In genomic region chr4:8045909-8046308, GRCh38 we compare ENCODE assay signal across 28 cellular contexts.
DNase-seq lines count a peak whose midpoint lies in the region; ATAC-seq, FAIRE-seq and TF ChIP-seq lines count a peak whose summit lies in the region.
"Had no signal": no experiment of that assay in that cellular context is flagged by ENCODE, and none has a peak within 500 bp of the region (broad histone marks: within the 10 kb centered on the region; RNA-seq: fewer than 3 reads in every experiment).

No MANE protein-coding gene starts in this region.

- H3K27ac ChIP-seq in BLaER1 = peak overlapping the region; percentile 30; the same call in 1 of the 2 replicates
- H3K27ac ChIP-seq in GM23338 (ENCODE audit: low read depth) = no peak overlapping the region
- H3K27ac ChIP-seq: ascending aorta, heart right ventricle, lower lobe of right lung, ovary, tibial nerve had no signal

- H3K9me3 Mint-ChIP-seq in GM23338 = peaks cover 4% of the 10 kb centered on the region; the same call in 1 of the 3 replicates
- H3K9me3 Mint-ChIP-seq: activated CD8-positive, alpha-beta T cell treated with anti-CD3 and anti-CD28 coated beads for 36 hours; activated naive CD8-positive, alpha-beta T cell treated with anti-CD3 and anti-CD28 coated beads for 36 hours; effector memory CD8-positive, alpha-beta T cell; natural killer cell had no signal

- H3K4me2 ChIP-seq in BLaER1 (peak overlapping the region; percentile 96), GM23338 (no peak overlapping the region)

- H3K4me3 ChIP-seq in BLaER1 (no peak overlapping the region), GM23338 (no peak overlapping the region)
- H3K4me3 ChIP-seq: ascending aorta, GM12878, heart right ventricle, lower lobe of right lung, ovary, tibial nerve had no signal

- no peaks in the 10 kb centered on the region for H3K27me3 ChIP-seq in BLaER1
- H3K27me3 ChIP-seq in GM23338 (ENCODE audit: insufficient read depth) = no peaks in the 10 kb centered on the region
- H3K27me3 ChIP-seq: ascending aorta, BE2C, ovary, tibial nerve had no signal

- H3K4me1 Mint-ChIP-seq in GM23338 = peaks cover 44% of the 10 kb centered on the region
- H3K4me1 Mint-ChIP-seq: activated naive CD8-positive, alpha-beta T cell treated with anti-CD3 and anti-CD28 coated beads for 36 hours had no signal

- intact Hi-C loops in left colon (cut with DNase I, micrococcal nuclease) = no loop called here

- peaks cover 22% of the 10 kb centered on the region for H3K27me3 Mint-ChIP-seq in GM23338 (ENCODE audit: insufficient read depth, low read depth, poor library complexity)
- H3K27me3 Mint-ChIP-seq: activated CD8-positive, alpha-beta T cell treated with anti-CD3 and anti-CD28 coated beads for 36 hours had no signal

- H3K36me3 ChIP-seq in BLaER1 = no peaks in the 10 kb centered on the region
- no peaks in the 10 kb centered on the region for H3K36me3 ChIP-seq in GM23338 (ENCODE audit: insufficient read depth)
- H3K36me3 ChIP-seq: BE2C, heart right ventricle, lower lobe of right lung, ovary had no signal

- peaks cover 1% of the 10 kb centered on the region; the same call in 1 of the 2 replicates for H4K20me1 ChIP-seq in BLaER1
- no peaks in the 10 kb centered on the region for H4K20me1 ChIP-seq in GM23338 (replicated peaks; ENCODE audit: insufficient read depth)

- no peaks in the 10 kb centered on the region for H3K9me3 ChIP-seq in BLaER1
- H3K9me3 ChIP-seq: ascending aorta, BE2C, heart right ventricle, lower lobe of right lung, ovary, tibial nerve had no signal

- H3K36me3 Mint-ChIP-seq in GM23338 (ENCODE audit: low read depth) = peaks cover 2% of the 10 kb centered on the region; the same call in 2 of the 3 replicates
- H3K36me3 Mint-ChIP-seq: activated naive CD8-positive, alpha-beta T cell treated with anti-CD3 and anti-CD28 coated beads for 36 hours; natural killer cell had no signal

- peaks cover 100% of the 10 kb centered on the region for H3K4me1 ChIP-seq in BLaER1
- H3K4me1 ChIP-seq in GM23338 (ENCODE audit: insufficient read depth) = peaks cover 16% of the 10 kb centered on the region

- H3K79me2 ChIP-seq in GM23338 (replicated peaks; ENCODE audit: insufficient read depth) = no peaks in the 10 kb centered on the region

- no peak for FAIRE-seq in frontal cortex (lab: Jason Lieb, UNC)
- FAIRE-seq: GM12878, small intestine had no signal

- no peaks in the 10 kb centered on the region for H3K9me2 ChIP-seq in GM23338 (ENCODE audit: insufficient read depth)

- no peak overlapping the region for H3K4me3 Mint-ChIP-seq in GM23338
- H3K4me3 Mint-ChIP-seq: activated CD8-positive, alpha-beta T cell treated with anti-CD3 and anti-CD28 coated beads for 36 hours; activated naive CD8-positive, alpha-beta T cell treated with anti-CD3 and anti-CD28 coated beads for 36 hours; natural killer cell had no signal

- H3K9ac ChIP-seq in BLaER1 = no peak overlapping the region

- ATAC-seq in GM23338 = peak; percentile 12
- ATAC-seq in left colon = peak; percentile 60
- ATAC-seq in HG03280 (IDR thresholded peaks at IDR 0.05; ENCODE audit: unreplicated experiment) = no peak
- ATAC-seq: activated CD8-positive, alpha-beta T cell treated with anti-CD3 and anti-CD28 coated beads for 36 hours; GM12878; heart right ventricle; lower lobe of right lung; natural killer cell had no signal

- H3K27ac Mint-ChIP-seq in GM23338 = no peak overlapping the region
- H3K27ac Mint-ChIP-seq: activated CD8-positive, alpha-beta T cell treated with anti-CD3 and anti-CD28 coated beads for 36 hours; activated naive CD8-positive, alpha-beta T cell treated with anti-CD3 and anti-CD28 coated beads for 36 hours had no signal

- in situ Hi-C loops in GM13977 (cut with MboI; ENCODE audit: low pct_unique_long_range_greater_than_20kb, low sequenced_read_pairs, unreplicated experiment) = no loop called here

- DNase-seq in GM23338 (ENCODE audit: low spot score) = peak; percentile 51
- peak; percentile 75 for DNase-seq in NCI-H774 (lab: John Stamatoyannopoulos, UW)
- DNase-seq in left colon = peak; percentile 36 to 37
- DNase-seq in stimulated activated CD4-positive, alpha-beta T cell treated with anti-CD3 and anti-CD28 coated beads, Interleukin-1b, Interleukin-23, amount 100 ng/mL, for 48 hours = no peak
- DNase-seq in GM13977 (ENCODE audit: low spot score) = no peak
- no peak for DNase-seq in frontal cortex (ENCODE audit: low spot score in 2 of 2)
- DNase-seq: activated CD4-positive, CD25-positive, alpha-beta regulatory T cell treated with anti-CD3 and anti-CD28 coated beads, Interleukin-2, amount 50 U/mL, for 72 hours; activated CD8-positive, alpha-beta T cell treated with anti-CD3 and anti-CD28 coated beads for 36 hours; activated effector memory CD4-positive, alpha-beta T cell treated with Interleukin-2 at 50 U/mL for 16 hours; activated naive CD8-positive, alpha-beta T cell treated with anti-CD3 and anti-CD28 coated beads for 36 hours; BE2C; cortex of kidney; effector memory CD8-positive, alpha-beta T cell; heart right ventricle; kidney glomerular epithelial cell; lower lobe of right lung; natural killer cell; NCI-H2107; NCI-H524 treated with DMSO at 0.1 percent for 48 hours; ovary; retina; small intestine; T-helper 1 cell had no signal

- TF ChIP-seq CTCF in GM23338 (conservative IDR thresholded peaks at IDR 0.05; ENCODE audit: low read depth in 2 of 2) (peak; percentile 40 to 42), GM13977 (IDR thresholded peaks at IDR 0.05; ENCODE audit: extremely low read depth, insufficient read depth, missing control alignments) (no peak)

- peaks cover 4% of the 10 kb centered on the region; the same call in 1 of the 2 replicates for H3F3A ChIP-seq in GM23338 (replicated peaks; ENCODE audit: low read depth)

- H2AFZ ChIP-seq in GM23338 = no peak overlapping the region

TF ChIP-seq in GM23338, 12 proteins besides CTCF, POLR2A, EP300 and RAD21:
- TF ChIP-seq EZH2 (IDR thresholded peaks at IDR 0.05; ENCODE audit: low read depth, unreplicated experiment) = no peak

Comparison
In these comparisons a context has a peak if more than half of its experiments do, and no peak if none do; other contexts are left out.
1. DNase-seq: peak in GM23338 (single experiment), NCI-H774 (single experiment) and left colon (2 of 2); none in stimulated activated CD4-positive, alpha-beta T cell treated with anti-CD3 and anti-CD28 coated beads, Interleukin-1b, Interleukin-23, amount 100 ng/mL, for 48 hours (single experiment), GM13977 (single experiment) and frontal cortex (0 of 2).